10 cellular contexts compared by ENCODE assay signal in the genomic region with DNA sequence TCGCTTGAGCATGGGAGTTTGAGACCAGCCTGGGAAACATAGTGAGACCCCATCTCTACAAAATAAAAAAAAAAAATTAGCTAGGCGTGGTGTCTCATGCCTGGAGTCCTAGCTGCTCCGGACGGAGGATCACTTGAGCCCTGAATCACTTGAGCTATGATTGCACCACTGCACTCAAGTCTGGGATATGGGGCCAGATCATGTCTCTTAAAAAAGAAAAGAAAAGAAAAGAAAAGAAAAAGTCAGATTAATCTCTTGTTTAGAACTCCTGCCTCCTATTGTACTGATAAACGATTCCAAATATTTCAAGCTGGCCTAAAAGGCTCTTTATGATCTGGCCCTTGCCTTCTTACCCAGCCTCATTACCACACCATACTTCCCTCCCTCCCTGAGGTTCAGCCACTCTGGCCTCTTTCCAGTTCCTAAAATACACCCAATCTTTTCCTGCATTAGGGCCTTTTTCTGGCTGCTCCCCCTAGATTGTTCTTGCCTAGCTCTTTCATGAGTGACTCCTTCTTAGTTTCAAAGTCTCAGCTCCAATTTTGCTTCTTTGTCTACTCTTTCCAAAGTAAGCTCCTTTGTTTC. TPM values are rescaled to one million over a fixed set of nuclear protein-coding genes. Genes with fewer than 3 reads are reported as not detected.
DNase-seq lines count a peak whose midpoint lies in the region; ATAC-seq, FAIRE-seq and TF ChIP-seq lines count a peak whose summit lies in the region.
"Had no signal": no experiment of that assay in that cellular context is flagged by ENCODE, and none has a peak within 500 bp of the region (broad histone marks: within the 10 kb centered on the region; RNA-seq: fewer than 3 reads in every experiment).

No MANE protein-coding gene starts in this region.

- no peak overlapping the region for H3K4me3 ChIP-seq in right lobe of liver
- H3K4me3 ChIP-seq in HepG2 (replicated peaks in 1 of 3; ENCODE audit: insufficient read depth in 1 of 3, low read depth in 2 of 3, low read length in 3 of 3): no peak overlapping the region
- no peak overlapping the region for H3K4me3 ChIP-seq in coronary artery
- H3K4me3 ChIP-seq in mucosa of rectum (ENCODE audit: low read length in 2 of 2): no peak overlapping the region
- peak overlapping the region in 1 of 2 donors; percentile 10 for H3K4me3 ChIP-seq in aorta (ENCODE audit: low read length in 2 of 2)

- no peak for TF ChIP-seq CTCF in right lobe of liver (IDR thresholded peaks at IDR 0.05)
- no peak for TF ChIP-seq CTCF in HepG2 (CRISPR knock-in tag; IDR thresholded peaks at IDR 0.05)
- TF ChIP-seq CTCF in coronary artery (IDR thresholded peaks at IDR 0.05): no peak

- CTCF ChIA-PET in HepG2 (lab: Yijun Ruan, JAX; ENCODE audit: low intra/inter-chr PET ratio, low total read pairs): no interaction called here

- H3K9me3 ChIP-seq in right lobe of liver: no peaks in the 10 kb centered on the region
- no peaks in the 10 kb centered on the region for H3K9me3 ChIP-seq in HepG2 (ENCODE audit: low read length)
- no peaks in the 10 kb centered on the region for H3K9me3 ChIP-seq in mucosa of rectum (ENCODE audit: control insufficient read depth in 2 of 2, low read length in 2 of 2)
- no peaks in the 10 kb centered on the region for H3K9me3 ChIP-seq in aorta (ENCODE audit: control insufficient read depth, low read length)
- H3K9me3 ChIP-seq: Caco-2 had no signal

- no peak for FAIRE-seq in HepG2 (lab: Jason Lieb, UNC)

- no peak overlapping the region for H3K27ac ChIP-seq in right lobe of liver
- no peak overlapping the region for H3K27ac ChIP-seq in HepG2 (ENCODE audit: extremely low read length, insufficient read depth, low read length)
- peak overlapping the region; percentile 59 to 77 for H3K27ac ChIP-seq in coronary artery
- H3K27ac ChIP-seq in mucosa of rectum (ENCODE audit: low read depth in 2 of 2, low read length in 2 of 2): peak overlapping the region; percentile 26 to 39
- peak overlapping the region; percentile 57 to 74 for H3K27ac ChIP-seq in aorta (ENCODE audit: low read depth in 1 of 2, low read length in 2 of 2)

- in situ Hi-C loops in HepG2 (cut with HindIII; ENCODE audit: extremely low pct_ligation_motif_present, low pct_unique_long_range_greater_than_20kb): no loop called here

- H3K79me2 ChIP-seq in HepG2 (ENCODE audit: insufficient read depth, low read length): no peaks in the 10 kb centered on the region

- TF ChIP-seq EP300 in HepG2 (IDR thresholded peaks at IDR 0.05; ENCODE audit: low read depth in 2 of 2, low read length in 2 of 2): no peak
- no peak for TF ChIP-seq EP300 in HepG2 (CRISPR knock-in tag; IDR thresholded peaks at IDR 0.05; ENCODE audit: borderline replicate concordance)

- H4K20me1 ChIP-seq in HepG2 (ENCODE audit: insufficient read depth, low read length): no peaks in the 10 kb centered on the region

- WGBS in right lobe of liver (ENCODE audit: insufficient coverage, low coverage, low lambda C conversion rate, missing lambda C conversion rate): 60% methylated on average over 5 of the region's 5 CpGs
- 95% methylated on average over 5 of the region's 5 CpGs for WGBS in HepG2 (ENCODE audit: low lambda C conversion rate)
- 23 to 26% methylated on average over 5 of the region's 5 CpGs for WGBS in aorta, 2 donors

- POLR2A ChIA-PET in HepG2 (lab: Yijun Ruan, JAX): no interaction called here

- H3K36me3 ChIP-seq in right lobe of liver (peaks cover 0 to 5% (median 2%) of the 10 kb centered on the region in 4 donors), HepG2 (replicated peaks in 1 of 2; ENCODE audit: control insufficient read depth in 1 of 2, insufficient read depth in 2 of 2, low read length in 2 of 2) (peaks cover 0 to 6% of the 10 kb centered on the region in 2 experiments; a peak in 2 of 5 replicates), mucosa of rectum (ENCODE audit: control insufficient read depth in 2 of 2, insufficient read depth in 2 of 2, low read length in 2 of 2) (peaks cover 0 to 2% of the 10 kb centered on the region in 2 donors), aorta (ENCODE audit: control insufficient read depth in 1 of 2, insufficient read depth in 2 of 2, low read length in 1 of 2) (no peaks in the 10 kb centered on the region)

- H3K9ac ChIP-seq in HepG2 (ENCODE audit: insufficient read depth, low read depth, low read length): no peak overlapping the region
- H3K9ac ChIP-seq in mucosa of rectum (ENCODE audit: low read depth in 1 of 2, low read length in 2 of 2): no peak overlapping the region

- ATAC-seq in right lobe of liver: peak in 3 of 4 donors; percentile 31 to 35 (median 34)
- no peak for ATAC-seq in HepG2
- peak; percentile 90 for ATAC-seq in aorta (ENCODE audit: low FRiP score)
- ATAC-seq in GM18907 (IDR thresholded peaks at IDR 0.05; ENCODE audit: unreplicated experiment): no peak

- DNase-seq in right lobe of liver: no peak
- DNase-seq in HepG2 (ENCODE audit: low spot score): no peak
- DNase-seq in coronary artery (ENCODE audit: low spot score): peak; percentile 76
- no peak for DNase-seq in aorta
- no peak for DNase-seq in NCI-H2196 (lab: John Stamatoyannopoulos, UW; ENCODE audit: unreplicated experiment)
- no peak for DNase-seq in stimulated activated CD4-positive, alpha-beta T cell treated with anti-CD3 and anti-CD28 coated beads, Interleukin-1b, Interleukin-23, amount 100 ng/mL, for 48 hours
- DNase-seq: Caco-2, posterior cingulate gyrus had no signal

- intact Hi-C loops in right lobe of liver (cut with DNase I) (no loop called here), HepG2 (cut with micrococcal nuclease; ENCODE audit: unreplicated experiment) (no loop called here), aorta (cut with DNase I) (loop anchor here in 1 of 2 donors (5.0 kb wide), 2 partner anchors 37 to 43 kb away; no protein-coding TSS in a partner anchor)

- TF ChIP-seq POLR2A in right lobe of liver (IDR thresholded peaks at IDR 0.05) (no peak), HepG2 (IDR thresholded peaks at IDR 0.05; ENCODE audit: insufficient read depth in 1 of 2, low read depth in 2 of 2, low read length in 2 of 2) (no peak)

- no peak for TF ChIP-seq RAD21 in HepG2 (CRISPR knock-in tag; IDR thresholded peaks at IDR 0.05)

- no TSS peak for BruUV-seq in HepG2 (replicated peaks; lab: Mats Ljungman, UMichigan)

- H2AFZ ChIP-seq in HepG2 (ENCODE audit: low read length): no peak overlapping the region

- H3K4me1 ChIP-seq in right lobe of liver (peaks cover 0 to 8% (median 1%) of the 10 kb centered on the region in 4 donors), HepG2 (ENCODE audit: insufficient read depth, low read length) (no peaks in the 10 kb centered on the region), mucosa of rectum (ENCODE audit: control insufficient read depth in 2 of 2, insufficient read depth in 2 of 2, low read length in 2 of 2) (peaks cover 0 to 2% of the 10 kb centered on the region in 2 donors), aorta (ENCODE audit: control insufficient read depth in 1 of 2, insufficient read depth in 2 of 2, low read length in 2 of 2) (peaks cover 0 to 4% of the 10 kb centered on the region in 2 donors)
- H3K4me1 ChIP-seq: Caco-2 had no signal

- no peak overlapping the region for H3K4me2 ChIP-seq in HepG2 (ENCODE audit: low read depth, low read length)

- no peaks in the 10 kb centered on the region for H3K27me3 ChIP-seq in right lobe of liver
- H3K27me3 ChIP-seq in HepG2 (ENCODE audit: control insufficient read depth in 1 of 2, insufficient read depth in 2 of 2, low read length in 2 of 2): no peaks in the 10 kb centered on the region
- H3K27me3 ChIP-seq in mucosa of rectum (ENCODE audit: control insufficient read depth in 2 of 2, insufficient read depth in 2 of 2, low read length in 2 of 2): no peaks in the 10 kb centered on the region
- no peaks in the 10 kb centered on the region for H3K27me3 ChIP-seq in aorta (ENCODE audit: control insufficient read depth in 1 of 2, insufficient read depth in 2 of 2, low read length in 1 of 2)

TF ChIP-seq in HepG2, 621 proteins besides CTCF, POLR2A, EP300 and RAD21 (continues in another document):
- no peak for TF ChIP-seq ZNF652 (CRISPR knock-in tag; IDR thresholded peaks at IDR 0.05; ENCODE audit: borderline replicate concordance, low read depth)
- TF ChIP-seq ZNF556 (CRISPR knock-in tag; IDR thresholded peaks at IDR 0.05; ENCODE audit: borderline replicate concordance): no peak

RNA-seq across cellular contexts. Expression of gene VCL, which starts 41.7 kb away (rescaled TPM):
- 10 to 100 TPM; 13.2 to 58.9 (median 27.5) TPM for total RNA-seq in right lobe of liver
- 23.7 and 26.9 TPM in 2 replicates for total RNA-seq in HepG2 (2016; rRNA removed; fragmentation: Illumina TruSeq; extraction: Trizol)
- total RNA-seq in HepG2 (2016; cell fraction: cytosol; rRNA removed; fragmentation: Illumina TruSeq; extraction: Trizol; ENCODE audit: low read depth): 1.3 and 2.3 TPM in 2 replicates
- 20.6 and 25.2 TPM in 2 replicates for total RNA-seq in HepG2 (2016; cell fraction: insoluble cytoplasmic fraction; rRNA removed; fragmentation: Illumina TruSeq; extraction: Trizol)
- total RNA-seq in HepG2 (2016; cell fraction: membrane; rRNA removed; fragmentation: Illumina TruSeq; extraction: Trizol): 4.6 and 6.2 TPM in 2 replicates
- total RNA-seq in HepG2 (2016; cell fraction: nucleus; rRNA removed; fragmentation: Illumina TruSeq; extraction: Trizol): 28.7 and 35.3 TPM in 2 replicates
- 15.9 and 17.3 TPM in 2 replicates for polyA plus RNA-seq in HepG2 (2011; rRNA removed)
- polyA plus RNA-seq in HepG2 (2011; cell fraction: cytosol; rRNA removed): 7.7 and 9.9 TPM in 2 replicates
- polyA plus RNA-seq in HepG2 (2011; cell fraction: nucleus; rRNA removed): 14.7 and 14.8 TPM in 2 replicates
- polyA plus RNA-seq in HepG2 (2012): 10.9 and 12.0 TPM in 2 replicates
- 0.78 and 0.81 TPM in 2 replicates for polyA plus RNA-seq in HepG2 (2016; cell fraction: cytosol; fragmentation: Illumina TruSeq; extraction: Trizol; ENCODE audit: low read depth)
- polyA plus RNA-seq in HepG2 (2016; cell fraction: insoluble cytoplasmic fraction; fragmentation: Illumina TruSeq; extraction: Trizol; ENCODE audit: low read depth): 12.1 and 14.0 TPM in 2 replicates
- 1.8 and 2.1 TPM in 2 replicates for polyA plus RNA-seq in HepG2 (2016; cell fraction: membrane; fragmentation: Illumina TruSeq; extraction: Trizol; ENCODE audit: low read depth)
- polyA plus RNA-seq in HepG2 (2016; cell fraction: nucleus; fragmentation: Illumina TruSeq; extraction: Trizol; ENCODE audit: insufficient read depth, low read depth): 22.1 and 22.9 TPM in 2 replicates
- 29.5 and 80.4 TPM in 2 replicates for polyA minus RNA-seq in HepG2 (2011; rRNA and poly(A)+ RNA removed; ENCODE audit: low replicate concordance)
- 14.3 and 18.8 TPM in 2 replicates for polyA minus RNA-seq in HepG2 (2011; cell fraction: cytosol; rRNA and poly(A)+ RNA removed)
- 39.1 and 52.5 TPM in 2 replicates for polyA minus RNA-seq in HepG2 (2011; cell fraction: nucleus; rRNA and poly(A)+ RNA removed)
- total RNA-seq in aorta: 100 to 1,000 TPM; 312 to 499 TPM
- polyA plus RNA-seq in aorta: 100 to 1,000 TPM in 1 of 2 donors, 10 to 100 TPM in 1; 31.6 to 147 TPM

Comparison
In these comparisons a context has a peak if more than half of its experiments do, and no peak if none do; other contexts are left out.
1. ATAC-seq: peak in right lobe of liver (3 of 4) and aorta (single experiment); none in HepG2 (single experiment) and GM18907 (single experiment).
2. H3K27ac ChIP-seq: peak in coronary artery (2 of 2), mucosa of rectum (2 of 2) and aorta (2 of 2); none in right lobe of liver (0 of 3) and HepG2 (single experiment).
3. RNA of gene VCL, which starts 41.7 kb away (total RNA-seq): 312 to 499 TPM in aorta; 13.2 to 58.9 TPM in right lobe of liver and 1.3 to 35.3 TPM in HepG2; every median in the first group is over 4 times any median in the second.